In the genomic region with DNA sequence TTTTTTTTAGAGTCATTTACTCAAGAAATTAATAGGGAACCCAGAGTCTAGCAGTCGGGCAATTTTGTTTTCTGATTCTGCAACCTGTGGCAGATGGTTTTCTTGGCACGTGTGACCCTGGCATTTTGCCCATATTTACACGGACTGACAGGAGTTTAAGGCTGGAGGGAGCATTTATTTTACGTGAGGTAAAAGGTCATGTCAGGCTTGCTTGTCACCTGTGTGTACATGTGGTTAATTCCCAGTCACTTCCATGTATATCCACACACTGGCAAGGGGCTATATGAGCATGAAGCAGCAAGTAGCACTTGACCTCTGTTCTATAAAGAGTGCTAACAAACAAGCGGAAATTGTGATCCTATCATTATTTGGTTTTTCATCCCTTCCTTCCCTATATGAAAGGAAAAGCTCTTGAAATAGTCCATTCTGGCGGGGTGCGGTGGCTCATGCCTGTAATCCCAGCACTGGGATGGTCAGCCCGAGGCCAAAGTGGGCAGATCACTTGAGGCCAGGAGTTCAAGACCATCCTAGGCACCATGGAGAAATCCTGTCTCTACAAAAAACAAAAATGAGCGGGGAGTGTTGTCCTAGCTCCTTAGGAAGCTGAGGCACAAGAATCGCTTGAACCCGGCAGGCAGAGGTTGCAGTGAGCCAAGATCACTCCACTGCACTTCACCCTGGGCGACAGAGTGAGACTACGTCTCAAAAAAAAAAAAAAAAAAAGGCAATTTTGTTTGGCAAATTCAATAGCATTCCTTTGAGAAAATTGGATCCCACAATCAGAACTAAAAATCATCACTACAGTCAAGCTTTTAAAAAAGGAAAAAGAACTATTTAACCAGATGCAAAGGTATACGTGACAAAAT, we compare ENCODE assay signal across 8 cellular contexts. TPM values are rescaled to one million over a fixed set of nuclear protein-coding genes. Genes with fewer than 3 reads are reported as not detected.
DNase-seq lines count a peak whose midpoint lies in the region; ATAC-seq and TF ChIP-seq lines count a peak whose summit lies in the region.

No MANE protein-coding gene starts in this region.

- H3K4me3 ChIP-seq in ascending aorta: peak overlapping the region; percentile 23 to 99

- no peak for TF ChIP-seq CTCF in ascending aorta (IDR thresholded peaks at IDR 0.05)

- DNase-seq in G401 (ENCODE audit: low spot score) (peak; percentile 81), NCI-H2029 (lab: John Stamatoyannopoulos, UW) (peak; percentile 97), ascending aorta (ENCODE audit: low spot score in 2 of 2) (no peak), medulla oblongata (ENCODE audit: extremely low spot score) (peak; percentile 27), A172 (ENCODE audit: low spot score) (no peak), MV-4-11 (lab: John Stamatoyannopoulos, UW) (no peak)
- DNase-seq in activated CD4-positive, alpha-beta T cell treated with anti-CD3 and anti-CD28 coated beads, Interleukin-2, amount 50 U/mL, for 1 hour: no peak

- in situ Hi-C loops in G401 (cut with HindIII; ENCODE audit: low sequenced_read_pairs): no loop called here

- no peaks in the 10 kb centered on the region for H3K9me3 ChIP-seq in ascending aorta

- ATAC-seq in HG03457 (IDR thresholded peaks at IDR 0.05; ENCODE audit: unreplicated experiment): no peak

- no peaks in the 10 kb centered on the region for H3K36me3 ChIP-seq in ascending aorta

- peaks cover 3 to 20% of the 10 kb centered on the region in 2 donors for H3K4me1 ChIP-seq in ascending aorta

- H3K27ac ChIP-seq in ascending aorta: peak overlapping the region; percentile 7 to 17

- intact Hi-C loops in ascending aorta (cut with DNase I): loop anchor here (10.0 kb wide), 1 partner anchor 64 kb away; no protein-coding TSS in a partner anchor

- H3K27me3 ChIP-seq in ascending aorta: no peaks in the 10 kb centered on the region

RNA-seq across cellular contexts. Expression of a gene that starts 2.1 kb away (rescaled TPM):
- total RNA-seq in G401 (2014; rRNA removed; shearing (Covaris generic)): 111 and 158 TPM in 2 replicates
- total RNA-seq in ascending aorta: 41.3 TPM
- total RNA-seq in A172 (2014; rRNA removed; shearing (Covaris generic)): 50.6 and 74.3 TPM in 2 replicates

RNA-seq across cellular contexts. Expression of a gene that starts 34.8 kb away (rescaled TPM):
- total RNA-seq in G401 (2014; rRNA removed; shearing (Covaris generic)): 376 and 415 TPM in 2 replicates
- 70.6 TPM for total RNA-seq in ascending aorta
- 472 and 514 TPM in 2 replicates for total RNA-seq in A172 (2014; rRNA removed; shearing (Covaris generic))

RNA-seq across cellular contexts. Expression of a gene that starts 47.6 kb away (rescaled TPM):
- 522 and 689 TPM in 2 replicates for total RNA-seq in G401 (2014; rRNA removed; shearing (Covaris generic))
- total RNA-seq in ascending aorta: 638 TPM
- 638 and 830 TPM in 2 replicates for total RNA-seq in A172 (2014; rRNA removed; shearing (Covaris generic))

Comparison
In these comparisons a context has a peak if more than half of its experiments do, and no peak if none do; other contexts are left out.
1. DNase-seq: peak in G401 (single experiment), NCI-H2029 (single experiment) and medulla oblongata (single experiment); none in ascending aorta (0 of 2), A172 (single experiment), MV-4-11 (single experiment) and activated CD4-positive, alpha-beta T cell treated with anti-CD3 and anti-CD28 coated beads, Interleukin-2, amount 50 U/mL, for 1 hour (single experiment).